20 cellular contexts compared by ENCODE assay signal in the genomic region with DNA sequence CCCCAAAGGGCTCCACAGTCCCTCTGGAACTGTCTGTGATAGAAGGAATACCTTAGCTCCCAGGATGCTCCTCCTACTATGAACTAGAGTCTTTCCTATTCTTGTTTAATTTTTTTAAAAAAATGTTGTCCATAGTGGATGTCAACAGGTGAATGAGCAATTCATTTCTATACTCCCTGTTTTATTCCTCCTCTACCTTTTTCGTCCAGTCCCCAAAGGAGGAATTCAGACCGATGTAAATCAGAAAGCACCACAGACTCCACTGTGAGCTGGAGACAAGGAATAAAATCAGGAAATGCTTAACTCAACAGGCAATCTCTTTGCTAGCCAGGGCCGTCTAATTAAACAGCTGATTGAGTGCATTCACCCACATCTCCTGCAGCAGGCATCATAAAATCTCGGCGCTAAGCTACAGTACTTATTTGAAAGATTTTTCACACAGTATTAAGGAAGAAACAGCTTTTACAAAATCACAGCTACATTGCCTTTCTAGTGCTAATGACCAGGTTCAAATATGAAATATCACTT.
"Had no signal": no experiment of that assay in that cellular context is flagged by ENCODE, and none has a peak within 500 bp of the region (broad histone marks: within the 10 kb centered on the region; RNA-seq: fewer than 3 reads in every experiment).

No MANE protein-coding gene starts in this region.

- H3K27ac ChIP-seq: coronary artery, lower lobe of right lung, spleen, testis, uterus had no signal

- H3K36me3 Mint-ChIP-seq: activated naive CD4-positive, alpha-beta T cell treated with anti-CD3 and anti-CD28 coated beads, Interleukin-2, amount 10 ng/mL, durations not matched to agents 7 days and 5 days had no signal

- H3K27ac Mint-ChIP-seq: activated CD4-positive, alpha-beta memory T cell treated with anti-CD3 and anti-CD28 coated beads, Interleukin-2, amount 10 ng/mL, durations not matched to agents 7 days and 5 days; activated CD4-positive, alpha-beta T cell treated with anti-CD3 and anti-CD28 coated beads, Interleukin-2, amount 10 ng/mL, durations not matched to agents 24 days and 14 days; activated naive CD4-positive, alpha-beta T cell treated with anti-CD3 and anti-CD28 coated beads, Interleukin-2, amount 10 ng/mL, durations not matched to agents 7 days and 5 days; activated naive CD8-positive, alpha-beta T cell treated with anti-CD3 and anti-CD28 coated beads, Interleukin-2, amount 50 U/mL, for 24 hours; progenitor cell of endocrine pancreas had no signal

- H3K9me3 Mint-ChIP-seq: activated CD4-positive, alpha-beta memory T cell treated with anti-CD3 and anti-CD28 coated beads, Interleukin-2, amount 10 ng/mL, durations not matched to agents 7 days and 5 days; activated CD4-positive, alpha-beta T cell treated with anti-CD3 and anti-CD28 coated beads, Interleukin-2, amount 10 ng/mL, durations not matched to agents 24 days and 14 days; activated naive CD4-positive, alpha-beta T cell treated with anti-CD3 and anti-CD28 coated beads, Interleukin-2, amount 10 ng/mL, durations not matched to agents 7 days and 5 days; activated naive CD8-positive, alpha-beta T cell treated with anti-CD3 and anti-CD28 coated beads, Interleukin-2, amount 50 U/mL, for 24 hours had no signal

- H3K4me1 ChIP-seq: lower lobe of right lung, spleen, testis, uterus had no signal

- H3K4me1 Mint-ChIP-seq: activated CD4-positive, alpha-beta memory T cell treated with anti-CD3 and anti-CD28 coated beads, Interleukin-2, amount 10 ng/mL, durations not matched to agents 7 days and 5 days had no signal

- H3K4me3 Mint-ChIP-seq: activated CD4-positive, alpha-beta memory T cell treated with anti-CD3 and anti-CD28 coated beads, Interleukin-2, amount 10 ng/mL, durations not matched to agents 7 days and 5 days; activated CD4-positive, alpha-beta T cell treated with anti-CD3 and anti-CD28 coated beads, Interleukin-2, amount 10 ng/mL, durations not matched to agents 24 days and 14 days; activated naive CD4-positive, alpha-beta T cell treated with anti-CD3 and anti-CD28 coated beads, Interleukin-2, amount 10 ng/mL, durations not matched to agents 7 days and 5 days; activated naive CD8-positive, alpha-beta T cell treated with anti-CD3 and anti-CD28 coated beads, Interleukin-2, amount 50 U/mL, for 24 hours had no signal

- H3K36me3 ChIP-seq: lower lobe of right lung, spleen, uterus had no signal

- H3K27me3 ChIP-seq: testis, uterus had no signal

- H3K4me3 ChIP-seq: coronary artery, lower lobe of right lung, mucosa of descending colon, spleen, testis, uterus had no signal

- DNase-seq: activated CD4-positive, alpha-beta memory T cell treated with anti-CD3 and anti-CD28 coated beads, Interleukin-2, amount 10 ng/mL, durations not matched to agents 7 days and 5 days; activated effector memory CD4-positive, alpha-beta T cell treated with anti-CD3 and anti-CD28 coated beads, Interleukin-2, amount 50 U/mL, for 16 hours; activated naive CD4-positive, alpha-beta T cell treated with anti-CD3 and anti-CD28 coated beads, Interleukin-2, amount 10 ng/mL, durations not matched to agents 7 days and 5 days; activated naive CD8-positive, alpha-beta T cell treated with anti-CD3 and anti-CD28 coated beads, Interleukin-2, amount 50 U/mL, for 24 hours; cerebellar nuclear complex; effector CD8-positive, alpha-beta T cell; erythroblast; foreskin fibroblast; lower lobe of right lung; mesendoderm; mucosa of descending colon; spleen; stimulated activated CD4-positive, alpha-beta T cell treated with anti-CD3 and anti-CD28 coated beads, Interleukin-4, amount 100 ng/mL, for 1 hour; stimulated activated naive CD4-positive, alpha-beta T cell; testis; trophoblast cell; uterus had no signal

- H3K9me3 ChIP-seq: lower lobe of right lung, mucosa of descending colon, spleen, testis, uterus had no signal
